Comparison of ENCODE assay signal across 20 cellular contexts in the genomic region with DNA sequence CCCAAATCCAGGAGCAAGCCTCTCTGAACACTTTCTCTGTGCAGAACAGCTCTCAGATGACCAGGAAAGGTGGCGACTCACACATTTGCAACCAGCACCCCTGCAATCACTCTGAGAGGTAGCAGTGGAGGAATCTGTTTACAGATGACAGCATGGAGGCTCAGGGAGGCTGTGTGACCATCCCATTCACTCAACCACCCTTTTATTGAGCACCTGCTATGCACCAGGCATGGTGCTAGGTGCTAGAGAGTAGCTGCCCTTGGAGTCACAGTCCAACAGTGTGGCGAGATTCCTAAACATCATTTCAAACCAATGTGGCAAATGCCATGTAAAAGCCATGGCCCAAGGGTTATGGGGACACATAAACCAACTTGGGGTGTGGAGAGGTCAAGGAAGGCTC. TPM values are rescaled to one million over a fixed set of nuclear protein-coding genes. Genes with fewer than 3 reads are reported as not detected.
DNase-seq lines count a peak whose midpoint lies in the region; ATAC-seq, FAIRE-seq and TF ChIP-seq lines count a peak whose summit lies in the region.
"Had no signal": no experiment of that assay in that cellular context is flagged by ENCODE, and none has a peak within 500 bp of the region (broad histone marks: within the 10 kb centered on the region; RNA-seq: fewer than 3 reads in every experiment).

No MANE protein-coding gene starts in this region.

- no peak overlapping the region for H3K27ac Mint-ChIP-seq in T-helper 1 cell treated with Interleukin-12 subunit alpha and Interleukin-12 subunit beta and Interleukin-4 antibody, amounts not matched to agents 30 μg/mL and 1 μg/mL, for 36 hours
- H3K27ac Mint-ChIP-seq in IgD-negative memory B cell, result no peak overlapping the region
- H3K27ac Mint-ChIP-seq: activated CD8-positive, alpha-beta T cell treated with anti-CD3 and anti-CD28 coated beads for 36 hours had no signal

- H4K20me1 ChIP-seq in endothelial cell of umbilical vein (replicated peaks; ENCODE audit: control insufficient read depth, extremely low read depth, insufficient read depth, low read length) (no peaks in the 10 kb centered on the region), osteoblast (ENCODE audit: insufficient read depth, low read length) (no peaks in the 10 kb centered on the region)

- no peaks in the 10 kb centered on the region for H3K9me3 Mint-ChIP-seq in T-helper 1 cell treated with Interleukin-12 subunit alpha and Interleukin-12 subunit beta and Interleukin-4 antibody, amounts not matched to agents 30 μg/mL and 1 μg/mL, for 36 hours
- H3K9me3 Mint-ChIP-seq in IgD-negative memory B cell, result no peaks in the 10 kb centered on the region
- H3K9me3 Mint-ChIP-seq: activated CD8-positive, alpha-beta T cell treated with anti-CD3 and anti-CD28 coated beads for 36 hours had no signal

- H3K4me2 ChIP-seq in endothelial cell of umbilical vein (ENCODE audit: insufficient read depth, low read length) (no peak overlapping the region), osteoblast (ENCODE audit: insufficient read depth, low read length) (no peak overlapping the region)

- no peak for FAIRE-seq in endothelial cell of umbilical vein (lab: Jason Lieb, UNC)

- no TSS peak for BruUV-seq in endothelial cell of umbilical vein (replicated peaks; lab: Mats Ljungman, UMichigan)

- peaks cover 31% of the 10 kb centered on the region for H3K27me3 Mint-ChIP-seq in T-helper 1 cell treated with Interleukin-12 subunit alpha and Interleukin-12 subunit beta and Interleukin-4 antibody, amounts not matched to agents 30 μg/mL and 1 μg/mL, for 36 hours (ENCODE audit: low read depth)
- peaks cover 9% of the 10 kb centered on the region for H3K27me3 Mint-ChIP-seq in IgD-negative memory B cell

- DNase-seq in T-helper 1 cell (no peak), endothelial cell of umbilical vein (ENCODE audit: low read depth, low spot score) (no peak), osteoblast (ENCODE audit: insufficient read length, low spot score, missing footprints) (peak; percentile 50), HuH-7 (ENCODE audit: low spot score) (no peak)
- DNase-seq: activated CD8-positive, alpha-beta T cell treated with anti-CD3 and anti-CD28 coated beads for 36 hours; anterior cingulate cortex; foreskin keratinocyte; GM23248; Karpas-422; left colon; NCI-H82; Peyer's patch; stimulated activated CD4-positive, alpha-beta T cell treated with anti-CD3 and anti-CD28 coated beads, Interleukin-4, amount 100 ng/mL, for 1 hour had no signal

- POLR2A ChIA-PET in endothelial cell of umbilical vein (lab: Charles Lee), result interaction anchor here (0.7 kb wide), 1 partner anchor 10 kb away, joined by 3 read pairs; no protein-coding TSS in a partner anchor

- peaks cover 2% of the 10 kb centered on the region for H3K4me1 ChIP-seq in endothelial cell of umbilical vein (ENCODE audit: control insufficient read depth, extremely low read depth, insufficient read depth, low read length)
- H3K4me1 ChIP-seq in osteoblast (ENCODE audit: insufficient read depth, low read length), result no peaks in the 10 kb centered on the region
- H3K4me1 ChIP-seq: foreskin keratinocyte, parathyroid adenoma had no signal

- ATAC-seq in GM18873 (IDR thresholded peaks at IDR 0.05; ENCODE audit: low FRiP score, unreplicated experiment) (no peak), GM21515 (IDR thresholded peaks at IDR 0.05; ENCODE audit: unreplicated experiment) (no peak)
- ATAC-seq: activated CD8-positive, alpha-beta T cell treated with anti-CD3 and anti-CD28 coated beads for 36 hours; foreskin keratinocyte had no signal

- peaks cover 4% of the 10 kb centered on the region for H3K4me1 Mint-ChIP-seq in T-helper 1 cell treated with Interleukin-12 subunit alpha and Interleukin-12 subunit beta and Interleukin-4 antibody, amounts not matched to agents 30 μg/mL and 1 μg/mL, for 36 hours (ENCODE audit: low read depth)
- peaks cover 0 to 4% (median 3%) of the 10 kb centered on the region in 3 donors for H3K4me1 Mint-ChIP-seq in IgD-negative memory B cell

- H2AFZ ChIP-seq in endothelial cell of umbilical vein (ENCODE audit: low read depth, low read length) (no peak overlapping the region), osteoblast (ENCODE audit: low read length) (no peak overlapping the region)
- H2AFZ ChIP-seq: GM23248 had no signal

- no peak for TF ChIP-seq POLR2A in endothelial cell of umbilical vein (IDR thresholded peaks at IDR 0.05; ENCODE audit: low read depth, low read length)

- no peaks in the 10 kb centered on the region for H3K79me2 ChIP-seq in endothelial cell of umbilical vein (ENCODE audit: control insufficient read depth, insufficient read depth, low read length)
- no peaks in the 10 kb centered on the region for H3K79me2 ChIP-seq in osteoblast (ENCODE audit: insufficient read depth, low read length)
- H3K79me2 ChIP-seq: parathyroid adenoma had no signal

- dilution Hi-C loops in endothelial cell of umbilical vein (cut with MboI; ENCODE audit: extremely low pct_ligation_motif_present, low sequenced_read_pairs), result no loop called here

- no peaks in the 10 kb centered on the region for H3K9me3 ChIP-seq in endothelial cell of umbilical vein (replicated peaks; ENCODE audit: control insufficient read depth, insufficient read depth, low read length)
- no peaks in the 10 kb centered on the region for H3K9me3 ChIP-seq in osteoblast (ENCODE audit: low read depth, low read length)
- H3K9me3 ChIP-seq: BLaER1 treated with 17β-estradiol and CSF1 and Interleukin-3, amounts not matched to agents 10 nM and 100 nM; Peyer's patch had no signal

- H3K4me3 Mint-ChIP-seq in T-helper 1 cell treated with Interleukin-12 subunit alpha and Interleukin-12 subunit beta and Interleukin-4 antibody, amounts not matched to agents 30 μg/mL and 1 μg/mL, for 36 hours, result peak overlapping the region; percentile 81
- H3K4me3 Mint-ChIP-seq in IgD-negative memory B cell, result peak overlapping the region in 3 of 4 donors; percentile 28 to 60 (median 49)

- TF ChIP-seq CTCF in endothelial cell of umbilical vein (IDR thresholded peaks at IDR 0.05; ENCODE audit: extremely low read depth in 1 of 2, insufficient read depth in 1 of 2, low read depth in 1 of 2, low read length in 2 of 2), result no peak
- TF ChIP-seq CTCF in osteoblast (IDR thresholded peaks at IDR 0.05; ENCODE audit: extremely low read depth, low read depth, low read length), result no peak

- no peaks in the 10 kb centered on the region for H3K36me3 Mint-ChIP-seq in T-helper 1 cell treated with Interleukin-12 subunit alpha and Interleukin-12 subunit beta and Interleukin-4 antibody, amounts not matched to agents 30 μg/mL and 1 μg/mL, for 36 hours (ENCODE audit: low read depth)
- no peaks in the 10 kb centered on the region for H3K36me3 Mint-ChIP-seq in IgD-negative memory B cell

- no peak overlapping the region for H3K9ac ChIP-seq in endothelial cell of umbilical vein (replicated peaks; ENCODE audit: extremely low read depth, insufficient read depth, low read length)
- H3K9ac ChIP-seq: BLaER1 treated with 17β-estradiol and CSF1 and Interleukin-3, amounts not matched to agents 10 nM and 100 nM; GM23248; parathyroid adenoma had no signal

- H3K36me3 ChIP-seq in endothelial cell of umbilical vein (ENCODE audit: control insufficient read depth in 2 of 2, extremely low read depth in 1 of 2, insufficient read depth in 2 of 2, low read length in 2 of 2) (no peaks in the 10 kb centered on the region), osteoblast (ENCODE audit: insufficient read depth, low read length) (no peaks in the 10 kb centered on the region)
- H3K36me3 ChIP-seq: BLaER1 treated with 17β-estradiol and CSF1 and Interleukin-3, amounts not matched to agents 10 nM and 100 nM had no signal

- H3K4me3 ChIP-seq in endothelial cell of umbilical vein (replicated peaks in 1 of 3; ENCODE audit: insufficient read depth in 1 of 3, low read depth in 1 of 3, low read length in 3 of 3) (no peak overlapping the region), osteoblast (ENCODE audit: insufficient read depth, low read length) (no peak overlapping the region)
- H3K4me3 ChIP-seq: BLaER1 treated with 17β-estradiol and CSF1 and Interleukin-3, amounts not matched to agents 10 nM and 100 nM; GM23248 had no signal

- H3K27ac ChIP-seq in endothelial cell of umbilical vein (ENCODE audit: insufficient read depth, low read depth, low read length) (no peak overlapping the region), osteoblast (ENCODE audit: low read depth, low read length) (no peak overlapping the region)
- H3K27ac ChIP-seq: 22Rv1; BLaER1 treated with 17β-estradiol and CSF1 and Interleukin-3, amounts not matched to agents 10 nM and 100 nM; foreskin keratinocyte; GM23248 had no signal

- intact Hi-C loops in endothelial cell of umbilical vein (cut with micrococcal nuclease), result no loop called here

- no peaks in the 10 kb centered on the region for H3K9me1 ChIP-seq in endothelial cell of umbilical vein (replicated peaks; ENCODE audit: control insufficient read depth, extremely low read depth, insufficient read depth, low read length)

- H3K27me3 ChIP-seq in endothelial cell of umbilical vein (ENCODE audit: control insufficient read depth in 2 of 2, insufficient read depth in 2 of 2, low read length in 2 of 2), result peaks cover 6 to 11% of the 10 kb centered on the region in 2 experiments
- H3K27me3 ChIP-seq in osteoblast (ENCODE audit: insufficient read depth, low read length), result peaks cover 32% of the 10 kb centered on the region
- H3K27me3 ChIP-seq: foreskin keratinocyte, Peyer's patch had no signal

- CTCF ChIA-PET in endothelial cell of umbilical vein (lab: Charles Lee), result interaction anchor here (0.8 to 5.2 kb wide), 9 partner anchors 23 to 86 kb away, joined by 3 to 33 read pairs (median 8); a partner anchor contains a TSS

RNA-seq across cellular contexts. Expression of a gene that starts 1.5 kb away (rescaled TPM):
- polyA plus RNA-seq in IgD-negative memory B cell (0.48 TPM), endothelial cell of umbilical vein (6.5 and 6.7 TPM in 2 replicates)
- total RNA-seq in endothelial cell of umbilical vein (4.1 and 4.2 TPM in 2 replicates), osteoblast (0.29 and 0.36 TPM in 2 replicates)
- polyA plus RNA-seq in endothelial cell of umbilical vein (2011; cell fraction: cytosol; rRNA removed), result 1.7 and 3.7 TPM in 2 replicates
- polyA plus RNA-seq in endothelial cell of umbilical vein (2011; cell fraction: nucleus; rRNA removed), result 4.0 TPM in 2 replicates
- 1.6 and 9.5 TPM in 2 replicates for polyA plus RNA-seq in endothelial cell of umbilical vein (2012)
- 2.7 and 6.3 TPM in 2 replicates for polyA minus RNA-seq in endothelial cell of umbilical vein
- polyA minus RNA-seq in endothelial cell of umbilical vein (2011; cell fraction: cytosol; rRNA and poly(A)+ RNA removed), result 22.3 TPM
- 3.8 and 4.4 TPM in 2 replicates for polyA minus RNA-seq in endothelial cell of umbilical vein (2011; cell fraction: nucleus; rRNA and poly(A)+ RNA removed)

RNA-seq across cellular contexts. Expression of a gene that starts 45.3 kb away (rescaled TPM):
- polyA plus RNA-seq in IgD-negative memory B cell (18.6 TPM), endothelial cell of umbilical vein (63.7 and 90.1 TPM in 2 replicates)
- total RNA-seq in endothelial cell of umbilical vein (45.8 and 47.0 TPM in 2 replicates), osteoblast (25.3 and 27.7 TPM in 2 replicates)
- 28.3 and 34.9 TPM in 2 replicates for polyA plus RNA-seq in endothelial cell of umbilical vein (2011; cell fraction: cytosol; rRNA removed)
- polyA plus RNA-seq in endothelial cell of umbilical vein (2011; cell fraction: nucleus; rRNA removed), result 29.7 and 38.8 TPM in 2 replicates
- polyA plus RNA-seq in endothelial cell of umbilical vein (2012), result 30.9 and 56.4 TPM in 2 replicates
- polyA minus RNA-seq in endothelial cell of umbilical vein, result 14.1 and 22.7 TPM in 2 replicates
- 30.7 TPM for polyA minus RNA-seq in endothelial cell of umbilical vein (2011; cell fraction: cytosol; rRNA and poly(A)+ RNA removed)
- 6.7 and 12.7 TPM in 2 replicates for polyA minus RNA-seq in endothelial cell of umbilical vein (2011; cell fraction: nucleus; rRNA and poly(A)+ RNA removed)

RNA-seq across cellular contexts. Expression of a gene that starts 52.6 kb away (rescaled TPM):
- polyA plus RNA-seq in IgD-negative memory B cell (119 TPM), endothelial cell of umbilical vein (112 and 116 TPM in 2 replicates)
- total RNA-seq in endothelial cell of umbilical vein (143 and 151 TPM in 2 replicates), osteoblast (48.1 and 60.7 TPM in 2 replicates)
- 112 TPM in 2 replicates for polyA plus RNA-seq in endothelial cell of umbilical vein (2011; cell fraction: cytosol; rRNA removed)
- polyA plus RNA-seq in endothelial cell of umbilical vein (2011; cell fraction: nucleus; rRNA removed), result 441 and 460 TPM in 2 replicates
- 103 and 117 TPM in 2 replicates for polyA plus RNA-seq in endothelial cell of umbilical vein (2012)
- 66.8 and 68.3 TPM in 2 replicates for polyA minus RNA-seq in endothelial cell of umbilical vein
- 25.8 TPM for polyA minus RNA-seq in endothelial cell of umbilical vein (2011; cell fraction: cytosol; rRNA and poly(A)+ RNA removed)
- polyA minus RNA-seq in endothelial cell of umbilical vein (2011; cell fraction: nucleus; rRNA and poly(A)+ RNA removed), result 102 and 114 TPM in 2 replicates

RNA-seq across cellular contexts. Expression of a gene that starts 52.8 kb away (rescaled TPM):
- 25.3 TPM for polyA plus RNA-seq in IgD-negative memory B cell
- 30.7 and 30.9 TPM in 2 replicates for total RNA-seq in endothelial cell of umbilical vein
- polyA plus RNA-seq in endothelial cell of umbilical vein, result 17.3 and 21.3 TPM in 2 replicates
- 8.3 and 10.3 TPM in 2 replicates for polyA plus RNA-seq in endothelial cell of umbilical vein (2011; cell fraction: cytosol; rRNA removed)
- polyA plus RNA-seq in endothelial cell of umbilical vein (2011; cell fraction: nucleus; rRNA removed), result 96.3 and 120 TPM in 2 replicates
- polyA plus RNA-seq in endothelial cell of umbilical vein (2012), result 22.3 and 31.6 TPM in 2 replicates
- 26.2 and 31.6 TPM in 2 replicates for polyA minus RNA-seq in endothelial cell of umbilical vein
- 15.5 TPM for polyA minus RNA-seq in endothelial cell of umbilical vein (2011; cell fraction: cytosol; rRNA and poly(A)+ RNA removed)
- polyA minus RNA-seq in endothelial cell of umbilical vein (2011; cell fraction: nucleus; rRNA and poly(A)+ RNA removed), result 44.2 and 44.9 TPM in 2 replicates
- 17.7 and 24.5 TPM in 2 replicates for total RNA-seq in osteoblast
